Comparison of ENCODE assay signal across 1 cellular context in genomic region chr10:98414932-98415709, GRCh38.
TF ChIP-seq lines count a peak whose summit lies in the region.

TSS of gene PYROXD2 (minus strand) at chr10:98415182. CDS start at chr10:98415135, 47 bp downstream.

TF ChIP-seq in HepG2, 621 proteins besides CTCF, POLR2A, EP300 and RAD21 (continued from another document):
- no peak for TF ChIP-seq ZBTB39 (CRISPR knock-in tag; IDR thresholded peaks at IDR 0.05)
- TF ChIP-seq HDAC1 (CRISPR knock-in tag; IDR thresholded peaks at IDR 0.05), result peak; percentile 84
- TF ChIP-seq TBX2 (CRISPR knock-in tag; IDR thresholded peaks at IDR 0.05; ENCODE audit: borderline replicate concordance), result peak; percentile 74
- peak; percentile 93; the same call in 1 of the 2 replicates for TF ChIP-seq ZNF333 (CRISPR knock-in tag; IDR thresholded peaks at IDR 0.05; ENCODE audit: borderline replicate concordance)
- no peak for TF ChIP-seq HNF1A (IDR thresholded peaks at IDR 0.05; ENCODE audit: low read depth)
- TF ChIP-seq HNF1A (CRISPR knock-in tag; IDR thresholded peaks at IDR 0.05; ENCODE audit: borderline replicate concordance), result peak; percentile 69; the same call in 1 of the 2 replicates
- TF ChIP-seq PCBP1 (IDR thresholded peaks at IDR 0.05; ENCODE audit: borderline replicate concordance, low read depth, low read length), result no peak
- TF ChIP-seq IKZF4 (CRISPR knock-in tag; IDR thresholded peaks at IDR 0.05; ENCODE audit: borderline replicate concordance, low read depth, not compliant biosample characterization), result peak; percentile 33
- peak; percentile 96 for TF ChIP-seq DRAP1 (CRISPR knock-in tag; IDR thresholded peaks at IDR 0.05)
- peak; percentile 46; the same call in 1 of the 2 replicates for TF ChIP-seq KDM5B (CRISPR knock-in tag; IDR thresholded peaks at IDR 0.05; ENCODE audit: borderline replicate concordance)
- peak; percentile 74 for TF ChIP-seq RBM22 (optimal IDR thresholded peaks at IDR 0.05; ENCODE audit: low read length)
- no peak; the same call in 1 of the 2 replicates for TF ChIP-seq ZKSCAN5 (CRISPR knock-in tag; IDR thresholded peaks at IDR 0.05)
- TF ChIP-seq MTERF4 (CRISPR knock-in tag; IDR thresholded peaks at IDR 0.05), result peak; percentile 64; the same call in 1 of the 2 replicates
- TF ChIP-seq ZNF24 (IDR thresholded peaks at IDR 0.05), result no peak
- TF ChIP-seq SPEN (CRISPR knock-in tag; IDR thresholded peaks at IDR 0.05; ENCODE audit: low read depth), result peak; percentile 82
- peak; percentile 79; the same call in 1 of the 2 replicates for TF ChIP-seq RFXAP (CRISPR knock-in tag; IDR thresholded peaks at IDR 0.05; ENCODE audit: borderline replicate concordance)
- peak; percentile 18; the same call in 1 of the 2 replicates for TF ChIP-seq SP4 (CRISPR knock-in tag; IDR thresholded peaks at IDR 0.05)
